In the genomic region with DNA sequence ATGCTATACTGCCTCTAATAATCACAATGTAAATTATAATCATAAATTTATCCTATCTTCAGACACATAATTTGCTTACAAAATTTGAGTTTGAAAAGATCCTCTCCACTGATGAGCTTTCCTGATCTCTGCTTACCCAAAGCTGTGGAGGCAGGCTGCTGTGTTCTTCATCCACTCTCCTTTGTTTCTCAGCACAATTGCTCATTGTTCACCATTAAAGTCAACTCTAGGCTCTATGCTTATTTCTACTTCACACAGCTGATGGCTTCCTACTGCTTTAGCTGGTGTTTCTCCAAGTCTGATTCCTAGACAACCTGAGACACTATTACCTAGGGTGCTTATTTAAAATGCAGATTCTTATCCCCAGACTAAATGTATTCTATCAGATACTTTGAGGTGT, we compare ENCODE assay signal across 21 cellular contexts.
DNase-seq lines count a peak whose midpoint lies in the region; ATAC-seq lines count a peak whose summit lies in the region.
"Had no signal": no experiment of that assay in that cellular context is flagged by ENCODE, and none has a peak within 500 bp of the region (broad histone marks: within the 10 kb centered on the region; RNA-seq: fewer than 3 reads in every experiment).

No MANE protein-coding gene starts in this region.

- H3K9ac ChIP-seq in mesenchymal stem cell (ENCODE audit: low read length): no peak overlapping the region
- H3K9ac ChIP-seq: KMS-11 had no signal

- H4K91ac ChIP-seq in mesenchymal stem cell (ENCODE audit: low read length): peak overlapping the region; percentile 39

- H2AFZ ChIP-seq in mesenchymal stem cell (ENCODE audit: low read depth, low read length): no peak overlapping the region

- H3K27me3 ChIP-seq in mesenchymal stem cell (ENCODE audit: control insufficient read depth in 1 of 2, insufficient read depth in 1 of 2, low read length in 2 of 2): no peaks in the 10 kb centered on the region
- H3K27me3 ChIP-seq in H7 (ENCODE audit: control insufficient read depth, insufficient read depth, low read length): no peaks in the 10 kb centered on the region
- H3K27me3 ChIP-seq: BE2C had no signal

- H4K8ac ChIP-seq in mesenchymal stem cell (ENCODE audit: low read length): no peak overlapping the region

- no peak overlapping the region for H3K18ac ChIP-seq in mesenchymal stem cell (ENCODE audit: low read depth in 1 of 2, low read length in 2 of 2)

- no peak overlapping the region for H3K27ac ChIP-seq in mesenchymal stem cell (ENCODE audit: low read length, poor library complexity, severe bottlenecking)
- H3K27ac ChIP-seq: KMS-11, RWPE1 had no signal

- H3K36me3 ChIP-seq in mesenchymal stem cell (ENCODE audit: control insufficient read depth in 1 of 2, insufficient read depth in 2 of 2, low read depth in 1 of 2, low read length in 2 of 2) (no peaks in the 10 kb centered on the region), H7 (replicated peaks; ENCODE audit: control insufficient read depth, insufficient read depth, low read length) (no peaks in the 10 kb centered on the region)
- H3K36me3 ChIP-seq: BE2C had no signal

- H2BK15ac ChIP-seq in mesenchymal stem cell (ENCODE audit: low read depth, poor library complexity, severe bottlenecking): no peak overlapping the region

- no peak overlapping the region for H2AK5ac ChIP-seq in mesenchymal stem cell (ENCODE audit: low read length, severe bottlenecking)

- no peak overlapping the region for H3K4me3 ChIP-seq in mesenchymal stem cell (ENCODE audit: insufficient read depth in 1 of 2, low read depth in 1 of 2, low read length in 2 of 2)
- no peak overlapping the region for H3K4me3 ChIP-seq in H7 (ENCODE audit: insufficient read depth, low read depth, low read length)

- DNase-seq in Ammon's horn (ENCODE audit: low spot score) (peak; percentile 68), NCI-H69 (lab: John Stamatoyannopoulos, UW) (peak; percentile 6), mesenchymal stem cell (no peak), sciatic nerve (ENCODE audit: low spot score) (no peak), NCI-H1694 treated with DMSO at 0.1 percent for 48 hours (lab: John Stamatoyannopoulos, UW) (no peak), H7 (no peak), AG08395 (ENCODE audit: low spot score) (no peak)
- DNase-seq: BE2C; EL; GOT3; IMR-90; NCI-H1092 treated with DMSO at 0.1 percent for 48 hours; NCI-H1436 treated with DMSO at 0.1 percent for 48 hours; NCI-H2081; NCI-H446; NCI-H774; NK-92 treated with Interleukin-12 subunit alpha and Interleukin-12 subunit beta, amount 100 ng/mL, for 24 hours; SIG-M5 had no signal

- no peak overlapping the region for H2BK12ac ChIP-seq in mesenchymal stem cell (ENCODE audit: low read length in 2 of 2)

- H3K14ac ChIP-seq in mesenchymal stem cell (ENCODE audit: low read length in 2 of 2): no peak overlapping the region

- H3K23ac ChIP-seq in mesenchymal stem cell (ENCODE audit: low read length in 2 of 2): no peak overlapping the region

- no peak overlapping the region for H3K4me2 ChIP-seq in mesenchymal stem cell (ENCODE audit: low read length, poor library complexity, severe bottlenecking)
- H3K4me2 ChIP-seq: KMS-11 had no signal

- no peaks in the 10 kb centered on the region for H3K79me1 ChIP-seq in mesenchymal stem cell (replicated peaks; ENCODE audit: low read length, poor library complexity, severe bottlenecking)

- intact Hi-C loops in sciatic nerve (cut with DNase I): no loop called here

- no peak overlapping the region for H3K4ac ChIP-seq in mesenchymal stem cell (ENCODE audit: low read depth in 1 of 2, low read length in 2 of 2)

- H2BK120ac ChIP-seq in mesenchymal stem cell (ENCODE audit: low read depth, low read length): no peak overlapping the region

- H3K9me3 ChIP-seq in mesenchymal stem cell (ENCODE audit: control insufficient read depth, low read length): no peaks in the 10 kb centered on the region
- H3K9me3 ChIP-seq: BE2C had no signal

- no peak overlapping the region for H2BK5ac ChIP-seq in mesenchymal stem cell (ENCODE audit: low read depth, low read length, poor library complexity, severe bottlenecking)

- no peaks in the 10 kb centered on the region for H3K4me1 ChIP-seq in mesenchymal stem cell (ENCODE audit: control insufficient read depth, insufficient read depth, low read depth, low read length)

- ATAC-seq in sciatic nerve: peak; percentile 39
- ATAC-seq: HCT116 had no signal

Comparison
In these comparisons a context has a peak if more than half of its experiments do, and no peak if none do; other contexts are left out.
1. DNase-seq: peak in Ammon's horn (single experiment) and NCI-H69 (single experiment); none in mesenchymal stem cell (single experiment), sciatic nerve (single experiment), NCI-H1694 treated with DMSO at 0.1 percent for 48 hours (single experiment), H7 (single experiment) and AG08395 (single experiment).